Comparison of ENCODE assay signal across 17 cellular contexts in the genomic region with DNA sequence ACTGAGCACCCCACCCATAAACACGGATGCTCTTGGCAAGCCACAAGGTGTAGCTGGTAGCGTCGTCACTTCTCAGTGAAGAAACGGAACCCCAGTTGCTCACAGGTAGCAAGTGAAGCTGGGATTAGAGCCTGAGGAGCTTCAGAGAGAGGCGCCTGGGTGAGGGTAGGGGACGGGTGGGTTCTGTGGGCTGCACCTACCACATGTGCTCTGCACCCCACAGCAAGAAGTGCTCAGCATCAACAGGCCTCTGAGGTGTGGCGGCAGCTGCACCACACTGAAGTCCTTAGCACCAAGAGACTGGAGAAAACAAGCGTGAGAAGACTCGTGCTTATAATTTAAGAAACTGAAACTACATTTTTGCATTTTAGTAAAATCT. TPM values are rescaled to one million over a fixed set of nuclear protein-coding genes. Genes with fewer than 3 reads are reported as not detected.
DNase-seq lines count a peak whose midpoint lies in the region; ATAC-seq, FAIRE-seq and TF ChIP-seq lines count a peak whose summit lies in the region.
"Had no signal": no experiment of that assay in that cellular context is flagged by ENCODE, and none has a peak within 500 bp of the region (broad histone marks: within the 10 kb centered on the region; RNA-seq: fewer than 3 reads in every experiment).

No MANE protein-coding gene starts in this region.

- no peak for DNase-seq in activated T-cell treated with anti-CD3 and anti-CD28 coated beads, Interleukin-2, amount 50 U/mL, for 72 hours
- DNase-seq in activated T-cell treated with anti-CD3 and anti-CD28 coated beads, Interleukin-2, amount 50 U/mL, for 1 hour: no peak
- no peak for DNase-seq in GM12878 (ENCODE audit: low read depth, low spot score)
- no peak for DNase-seq in Peyer's patch
- DNase-seq: activated CD4-positive, CD25-positive, alpha-beta regulatory T cell treated with anti-CD3 and anti-CD28 coated beads, Interleukin-2, amount 50 U/mL, for 72 hours; activated naive CD4-positive, alpha-beta T cell treated with anti-CD3 and anti-CD28 coated beads, Interleukin-2, amount 50 U/mL, for 16 hours; EL; erythroblast; heart right ventricle; kidney glomerular epithelial cell; stimulated activated CD8-positive, alpha-beta memory T cell treated with anti-CD3 and anti-CD28 coated beads, Interleukin-4, amount 100 ng/mL, for 48 hours had no signal

- no peaks in the 10 kb centered on the region for H3K9me3 ChIP-seq in GM12878 (replicated peaks; ENCODE audit: control insufficient read depth, insufficient read depth, low read length)
- H3K9me3 ChIP-seq in Peyer's patch: no peaks in the 10 kb centered on the region
- H3K9me3 ChIP-seq: HAP-1, heart right ventricle had no signal

- H3K4me1 ChIP-seq in GM12878 (ENCODE audit: control insufficient read depth, insufficient read depth, low read length) (peaks cover 11% of the 10 kb centered on the region), Peyer's patch (no peaks in the 10 kb centered on the region)
- H3K4me1 ChIP-seq: HAP-1, heart right ventricle had no signal

- TF ChIP-seq POLR2A in GM12878 (IDR thresholded peaks at IDR 0.05; ENCODE audit: low read depth, low read length) (no peak), Peyer's patch (IDR thresholded peaks at IDR 0.05) (no peak)

- ATAC-seq in activated T-cell treated with anti-CD3 and anti-CD28 coated beads, Interleukin-2, amount 50 U/mL, for 72 hours (replicated peaks in 1 of 2): peak; percentile 25 to 37
- ATAC-seq in HG02870 (IDR thresholded peaks at IDR 0.05; ENCODE audit: unreplicated experiment): peak; percentile 77
- peak; percentile 38 for ATAC-seq in GM12878
- peak; percentile 37 for ATAC-seq in stimulated activated memory B cell treated with anti-CD40 and anti-IgM and Interleukin-4, amounts not matched to agents 10 μg/mL and 1 μg/mL and 100 μg/mL, for 72 hours
- no peak for ATAC-seq in GM21529 (IDR thresholded peaks at IDR 0.05; ENCODE audit: unreplicated experiment)
- no peak for ATAC-seq in HG03520 (IDR thresholded peaks at IDR 0.05; ENCODE audit: unreplicated experiment)
- ATAC-seq: heart right ventricle, SK-N-SH treated with all-trans-retinoic acid at 6 μM for 48 hours had no signal

- POLR2A ChIA-PET in GM12878 (lab: Charles Lee): interaction anchor here (0.6 to 0.7 kb wide), 2 partner anchors 14 to 287 kb away, joined by 3 read pairs; no protein-coding TSS in a partner anchor

- H3K36me3 ChIP-seq in GM12878 (ENCODE audit: control insufficient read depth in 2 of 2, insufficient read depth in 2 of 2, low read length in 1 of 2): peaks cover 2 to 7% of the 10 kb centered on the region in 2 experiments; a peak in 3 of 4 replicates
- peaks cover 0 to 9% (median 0%) of the 10 kb centered on the region in 3 donors for H3K36me3 ChIP-seq in Peyer's patch

- no peak for TF ChIP-seq EP300 in GM12878 (IDR thresholded peaks at IDR 0.05; ENCODE audit: borderline replicate concordance in 1 of 2, control insufficient read depth in 1 of 2, low read depth in 2 of 2, low read length in 2 of 2)

- H3K9ac ChIP-seq in GM12878 (ENCODE audit: control insufficient read depth, insufficient read depth, low read length): no peak overlapping the region

- no peak for FAIRE-seq in GM12878 (lab: Jason Lieb, UNC)

- in situ Hi-C loops in GM12878 (cut with MboI): no loop called here

- TF ChIP-seq RAD21 in GM12878 (IDR thresholded peaks at IDR 0.05; ENCODE audit: insufficient read depth, low read depth, low read length): no peak

- no peaks in the 10 kb centered on the region for H3K79me2 ChIP-seq in GM12878 (ENCODE audit: control insufficient read depth, insufficient read depth, low read length)

- peaks cover 13% of the 10 kb centered on the region for H3K4me1 Mint-ChIP-seq in activated T-cell treated with anti-CD3 and anti-CD28 coated beads, Interleukin-2, amount 50 U/mL, for 72 hours (ENCODE audit: low read depth)
- no peaks in the 10 kb centered on the region for H3K4me1 Mint-ChIP-seq in stimulated activated memory B cell treated with anti-CD40 and anti-IgM and Interleukin-4, amounts not matched to agents 10 μg/mL and 1 μg/mL and 100 μg/mL, for 72 hours

- TF ChIP-seq CTCF in GM12878 (IDR thresholded peaks at IDR 0.05 in 2 of 3, conservative IDR thresholded peaks at IDR 0.05 in 1 of 3; ENCODE audit: control insufficient read depth in 2 of 3, extremely low read depth in 1 of 3, insufficient read depth in 1 of 3, low read depth in 3 of 3, low read length in 3 of 3) (no peak), Peyer's patch (IDR thresholded peaks at IDR 0.05) (no peak)

- no peaks in the 10 kb centered on the region for H3K27me3 ChIP-seq in GM12878 (replicated peaks in 1 of 2; ENCODE audit: control insufficient read depth in 2 of 2, insufficient read depth in 2 of 2, low read length in 1 of 2)
- H3K27me3 ChIP-seq in Peyer's patch: no peaks in the 10 kb centered on the region
- H3K27me3 ChIP-seq: heart right ventricle had no signal

- no peak overlapping the region for H3K27ac Mint-ChIP-seq in activated T-cell treated with anti-CD3 and anti-CD28 coated beads, Interleukin-2, amount 50 U/mL, for 72 hours
- no peak overlapping the region for H3K27ac Mint-ChIP-seq in stimulated activated memory B cell treated with anti-CD40 and anti-IgM and Interleukin-4, amounts not matched to agents 10 μg/mL and 1 μg/mL and 100 μg/mL, for 72 hours

- H3K4me3 ChIP-seq in GM12878: no peak overlapping the region
- H3K4me3 ChIP-seq in Peyer's patch: no peak overlapping the region
- H3K4me3 ChIP-seq: HAP-1, heart right ventricle had no signal

- peaks cover 0 to 10% of the 10 kb centered on the region in 2 donors for H3K36me3 Mint-ChIP-seq in activated T-cell treated with anti-CD3 and anti-CD28 coated beads, Interleukin-2, amount 50 U/mL, for 72 hours (ENCODE audit: insufficient read depth in 2 of 2)
- H3K36me3 Mint-ChIP-seq in stimulated activated memory B cell treated with anti-CD40 and anti-IgM and Interleukin-4, amounts not matched to agents 10 μg/mL and 1 μg/mL and 100 μg/mL, for 72 hours: peaks cover 52% of the 10 kb centered on the region

- intact Hi-C loops in GM12878 (cut with micrococcal nuclease; ENCODE audit: unreplicated experiment): no loop called here

- H4K20me1 ChIP-seq in GM12878 (ENCODE audit: control insufficient read depth, insufficient read depth): no peaks in the 10 kb centered on the region

- 27% methylated on average over 9 of the region's 9 CpGs for WGBS in GM12878 (ENCODE audit: insufficient coverage, insufficient replicate concordance, low lambda C conversion rate, missing lambda C conversion rate)

- CTCF ChIA-PET in GM12878 (lab: Yijun Ruan, JAX): interaction anchor here (0.6 to 1.0 kb wide), 3 partner anchors 48 to 410 kb away, joined by 3 to 4 read pairs (median 4); no protein-coding TSS in a partner anchor

- no peaks in the 10 kb centered on the region for H3K27me3 Mint-ChIP-seq in activated T-cell treated with anti-CD3 and anti-CD28 coated beads, Interleukin-2, amount 50 U/mL, for 72 hours (ENCODE audit: low read depth)
- no peaks in the 10 kb centered on the region for H3K27me3 Mint-ChIP-seq in stimulated activated memory B cell treated with anti-CD40 and anti-IgM and Interleukin-4, amounts not matched to agents 10 μg/mL and 1 μg/mL and 100 μg/mL, for 72 hours

- H2AFZ ChIP-seq in GM12878 (ENCODE audit: control insufficient read depth, low read depth, low read length): no peak overlapping the region

- H3K4me3 Mint-ChIP-seq in activated T-cell treated with anti-CD3 and anti-CD28 coated beads, Interleukin-2, amount 50 U/mL, for 72 hours: no peak overlapping the region
- no peak overlapping the region for H3K4me3 Mint-ChIP-seq in stimulated activated memory B cell treated with anti-CD40 and anti-IgM and Interleukin-4, amounts not matched to agents 10 μg/mL and 1 μg/mL and 100 μg/mL, for 72 hours

- no TSS peak for BruUV-seq in GM12878 (replicated peaks; lab: Mats Ljungman, UMichigan)

- RAD21 ChIA-PET in GM12878 (lab: Charles Lee; ENCODE audit: unreplicated experiment): interaction anchor here (0.6 to 1.1 kb wide), 2 partner anchors 10 to 31 kb away, joined by 3 read pairs; no protein-coding TSS in a partner anchor

- SMC1A ChIA-PET in GM12878 (lab: Charles Lee; ENCODE audit: uncharacterized antibody, unreplicated experiment): interaction anchor here (1.3 kb wide), 1 partner anchor 17 kb away, joined by 3 read pairs; no protein-coding TSS in a partner anchor

- H3K27ac ChIP-seq in GM12878 (ENCODE audit: control insufficient read depth, insufficient read depth) (no peak overlapping the region), Peyer's patch (peak overlapping the region in 1 of 4 donors; percentile 5)
- H3K27ac ChIP-seq: heart right ventricle had no signal

- H3K9me3 Mint-ChIP-seq in activated T-cell treated with anti-CD3 and anti-CD28 coated beads, Interleukin-2, amount 50 U/mL, for 72 hours: no peaks in the 10 kb centered on the region
- no peaks in the 10 kb centered on the region for H3K9me3 Mint-ChIP-seq in stimulated activated memory B cell treated with anti-CD40 and anti-IgM and Interleukin-4, amounts not matched to agents 10 μg/mL and 1 μg/mL and 100 μg/mL, for 72 hours

- H3K4me2 ChIP-seq in GM12878 (ENCODE audit: control insufficient read depth, insufficient read depth): 0 out of 2 replicates have a peak overlapping the region, but pooled peaks have one; percentile 17

TF ChIP-seq in GM12878, 131 proteins besides CTCF, POLR2A, EP300 and RAD21 (continues in another document):
- TF ChIP-seq BHLHE40 (IDR thresholded peaks at IDR 0.05; ENCODE audit: borderline replicate concordance in 1 of 2, low read depth in 2 of 2, low read length in 1 of 2): peak in 1 of 2 experiments; percentile 30; a peak in 1 of 4 replicates

RNA-seq across cellular contexts. Expression of gene MAP6D1, which starts 9.8 kb away (rescaled TPM):
- 1 to 10 TPM in 1 of 2 donors, under 1 TPM in 1; 1.00 to 1.4 TPM for total RNA-seq in activated T-cell treated with anti-CD3 and anti-CD28 coated beads, Interleukin-2, amount 50 U/mL, for 72 hours
- not detected in 2 replicates for total RNA-seq in GM12878 (2013; cell fraction: nucleolus; rRNA removed)
- total RNA-seq in GM12878 (2014; rRNA removed) (1.3 and 2.2 TPM in 2 replicates), GM12878 (2014; rRNA removed; fragmentation: Illumina TruSeq; extraction: Trizol) (0.54 TPM in 1 of 2 replicates, not detected in the other), GM12878 (2021) (1.5 and 2.1 TPM in 2 replicates), Peyer's patch (1 to 10 TPM in 3 of 4 donors, not detected in 1; 1.8 to 9.9 (median 2.0) TPM)
- 0.34 TPM for polyA plus RNA-seq in GM12878 (2011; ENCODE audit: low read depth)
- polyA plus RNA-seq in GM12878 (2011; rRNA removed) (0.32 TPM in 1 of 2 replicates, not detected in the other), GM12878 (2014; fragmentation: Illumina TruSeq; extraction: Trizol) (0.50 and 0.89 TPM in 2 replicates), GM12878 (2014; fragmentation: Nextera tagmentation; extraction: Ambion mirVana) (not detected), GM12878 (2014; rRNA removed) (0.93 and 1.2 TPM in 2 replicates), GM12878 (2016; fragmentation: Nextera tagmentation; extraction: Ambion mirVana) (1 to 10 TPM in 1 of 2 experiments, under 1 TPM in 1; 0.84 to 1.3 TPM)
- 0.27 and 0.38 TPM in 2 replicates for polyA plus RNA-seq in GM12878 (2011; cell fraction: cytosol; rRNA removed)
- polyA plus RNA-seq in GM12878 (2011; cell fraction: nucleus; rRNA removed): 0.43 and 0.92 TPM in 2 replicates
- polyA plus RNA-seq in GM12878 (2012): 0.18 TPM in 1 of 2 replicates, not detected in the other
- polyA minus RNA-seq in GM12878 (2011; rRNA and poly(A)+ RNA removed): not detected in 2 replicates
- not detected in 2 replicates for polyA minus RNA-seq in GM12878 (2011; cell fraction: cytosol; rRNA and poly(A)+ RNA removed)
- polyA minus RNA-seq in GM12878 (2011; cell fraction: nucleus; rRNA and poly(A)+ RNA removed): 1.1 TPM in 1 of 2 replicates, not detected in the other

Comparison
In these comparisons a context has a peak if more than half of its experiments do, and no peak if none do; other contexts are left out.
1. ATAC-seq: peak in activated T-cell treated with anti-CD3 and anti-CD28 coated beads, Interleukin-2, amount 50 U/mL, for 72 hours (2 of 2), HG02870 (single experiment), GM12878 (single experiment) and stimulated activated memory B cell treated with anti-CD40 and anti-IgM and Interleukin-4, amounts not matched to agents 10 μg/mL and 1 μg/mL and 100 μg/mL, for 72 hours (single experiment); none in GM21529 (single experiment) and HG03520 (single experiment).